Comparison of ENCODE assay signal across 8 cellular contexts in genomic region chr19:43668406-43669158, GRCh38. TPM values are rescaled to one million over a fixed set of nuclear protein-coding genes. Genes with fewer than 3 reads are reported as not detected.
A peak's percentile ranks its signal among the peaks of the same experiment; 100 is the strongest.
DNase-seq lines count a peak whose midpoint lies in the region; ATAC-seq and TF ChIP-seq lines count a peak whose summit lies in the region.

No MANE protein-coding gene starts in this region.

- H3K36me3 ChIP-seq in upper lobe of right lung = peaks cover 28% of the 10 kb centered on the region

- no peaks in the 10 kb centered on the region for H3K9me3 ChIP-seq in upper lobe of right lung

- TF ChIP-seq CTCF in GM12864 (IDR thresholded peaks at IDR 0.05; ENCODE audit: low read depth, low read length, missing control alignments) (no peak), upper lobe of right lung (IDR thresholded peaks at IDR 0.05) (no peak)

- H3K4me1 ChIP-seq in upper lobe of right lung = peaks cover 26% of the 10 kb centered on the region

- H3K4me3 ChIP-seq in GM12864 (ENCODE audit: low read depth, low read length) (peak overlapping the region; percentile 54), upper lobe of right lung (peak overlapping the region; percentile 72)

- H3K27ac ChIP-seq in upper lobe of right lung = peak overlapping the region; percentile 94

- H3K27me3 ChIP-seq in upper lobe of right lung = no peaks in the 10 kb centered on the region

- DNase-seq in GM12864 (ENCODE audit: low read depth) = peak; percentile 92
- DNase-seq in NCI-H1105 treated with DMSO at 0.1 percent for 48 hours (lab: John Stamatoyannopoulos, UW) = peak; percentile 99
- DNase-seq in T-helper 1 cell = peak; percentile 93 to 98 (median 98)
- DNase-seq in amniotic stem cell (lab: John Stamatoyannopoulos, UW) = peak; percentile 100
- DNase-seq in left cardiac atrium = peak; percentile 99
- DNase-seq in posterior vena cava (ENCODE audit: low spot score) = peak; percentile 100
- DNase-seq in upper lobe of right lung = peak; percentile 99

- intact Hi-C loops in left cardiac atrium (cut with DNase I) (loop anchor here in 1 of 2 donors (5.0 kb wide), 1 partner anchor 136 kb away; the partner anchor contains the start of gene ZNF575), posterior vena cava (cut with DNase I) (no loop called here), upper lobe of right lung (cut with DNase I) (no loop called here)

- ATAC-seq in HG02678 (IDR thresholded peaks at IDR 0.05; ENCODE audit: unreplicated experiment) (peak; percentile 84), left cardiac atrium (peak; percentile 89 to 92), upper lobe of right lung (peak; percentile 91)

RNA-seq across cellular contexts. Expression of gene PLAUR, which starts 1.4 kb away (rescaled TPM):
- total RNA-seq in left cardiac atrium (10 to 100 TPM in 1 of 2 donors, 1 to 10 TPM in 1; 8.9 to 19.2 TPM), posterior vena cava (10 to 100 TPM; 35.2 to 45.4 TPM), upper lobe of right lung (97.2 TPM)

RNA-seq across cellular contexts. Expression of gene CADM4, which starts 28.9 kb away (rescaled TPM):
- total RNA-seq in left cardiac atrium (10 to 100 TPM; 10.1 to 13.7 TPM), posterior vena cava (1 to 10 TPM; 3.3 to 4.0 TPM), upper lobe of right lung (8.7 TPM)

RNA-seq across cellular contexts. Expression of gene IRGC, which starts 47.3 kb away (rescaled TPM):
- total RNA-seq in left cardiac atrium = not detected
- not detected for total RNA-seq in posterior vena cava
- not detected for total RNA-seq in upper lobe of right lung

RNA-seq across cellular contexts. Expression of gene ZNF428, which starts 49.2 kb away (rescaled TPM):
- 10 to 100 TPM; 34.2 to 38.7 TPM for total RNA-seq in left cardiac atrium
- 10 to 100 TPM; 22.9 to 29.2 TPM for total RNA-seq in posterior vena cava
- 27.1 TPM for total RNA-seq in upper lobe of right lung

RNA-seq across cellular contexts. Expression of gene SRRM5, which starts 56.7 kb away (rescaled TPM):
- total RNA-seq in left cardiac atrium (under 1 TPM; 0.10 to 0.18 TPM), posterior vena cava (under 1 TPM; 0.23 to 0.38 TPM), upper lobe of right lung (0.29 TPM)

Comparison
In these comparisons a context has a peak if more than half of its experiments do, and no peak if none do; other contexts are left out.
1. Peak in every context shown above with its lines: DNase-seq, ATAC-seq, H3K4me3 ChIP-seq and H3K27ac ChIP-seq.